ENCODE assay signal across 2 cellular contexts in genomic region chr19:49677232-49677881, GRCh38.
A peak's percentile ranks its signal among the peaks of the same experiment; 100 is the strongest.
TF ChIP-seq lines count a peak whose summit lies in the region.

TSS of gene PRMT1 (plus strand) at chr19:49677271. CDS start at chr19:49677281, 10 bp downstream.

TF ChIP-seq in WTC11, 78 proteins besides CTCF, POLR2A, EP300 and RAD21 (continued from another document and continues in another):
- TF ChIP-seq, protein P1, sequence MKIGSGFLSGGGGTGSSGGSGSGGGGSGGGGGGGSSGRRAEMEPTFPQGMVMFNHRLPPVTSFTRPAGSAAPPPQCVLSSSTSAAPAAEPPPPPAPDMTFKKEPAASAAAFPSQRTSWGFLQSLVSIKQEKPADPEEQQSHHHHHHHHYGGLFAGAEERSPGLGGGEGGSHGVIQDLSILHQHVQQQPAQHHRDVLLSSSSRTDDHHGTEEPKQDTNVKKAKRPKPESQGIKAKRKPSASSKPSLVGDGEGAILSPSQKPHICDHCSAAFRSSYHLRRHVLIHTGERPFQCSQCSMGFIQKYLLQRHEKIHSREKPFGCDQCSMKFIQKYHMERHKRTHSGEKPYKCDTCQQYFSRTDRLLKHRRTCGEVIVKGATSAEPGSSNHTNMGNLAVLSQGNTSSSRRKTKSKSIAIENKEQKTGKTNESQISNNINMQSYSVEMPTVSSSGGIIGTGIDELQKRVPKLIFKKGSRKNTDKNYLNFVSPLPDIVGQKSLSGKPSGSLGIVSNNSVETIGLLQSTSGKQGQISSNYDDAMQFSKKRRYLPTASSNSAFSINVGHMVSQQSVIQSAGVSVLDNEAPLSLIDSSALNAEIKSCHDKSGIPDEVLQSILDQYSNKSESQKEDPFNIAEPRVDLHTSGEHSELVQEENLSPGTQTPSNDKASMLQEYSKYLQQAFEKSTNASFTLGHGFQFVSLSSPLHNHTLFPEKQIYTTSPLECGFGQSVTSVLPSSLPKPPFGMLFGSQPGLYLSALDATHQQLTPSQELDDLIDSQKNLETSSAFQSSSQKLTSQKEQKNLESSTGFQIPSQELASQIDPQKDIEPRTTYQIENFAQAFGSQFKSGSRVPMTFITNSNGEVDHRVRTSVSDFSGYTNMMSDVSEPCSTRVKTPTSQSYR (CRISPR knock-in tag; IDR thresholded peaks at IDR 0.05): peak; percentile 63; the same call in 1 of the 2 replicates
- TF ChIP-seq USF2 (CRISPR knock-in tag; IDR thresholded peaks at IDR 0.05) (peak; percentile 89), SOX15 (CRISPR knock-in tag; IDR thresholded peaks at IDR 0.05) (no peak), ZNF532 (CRISPR knock-in tag; IDR thresholded peaks at IDR 0.05; ENCODE audit: borderline replicate concordance) (no peak)
- TF ChIP-seq, protein P2, sequence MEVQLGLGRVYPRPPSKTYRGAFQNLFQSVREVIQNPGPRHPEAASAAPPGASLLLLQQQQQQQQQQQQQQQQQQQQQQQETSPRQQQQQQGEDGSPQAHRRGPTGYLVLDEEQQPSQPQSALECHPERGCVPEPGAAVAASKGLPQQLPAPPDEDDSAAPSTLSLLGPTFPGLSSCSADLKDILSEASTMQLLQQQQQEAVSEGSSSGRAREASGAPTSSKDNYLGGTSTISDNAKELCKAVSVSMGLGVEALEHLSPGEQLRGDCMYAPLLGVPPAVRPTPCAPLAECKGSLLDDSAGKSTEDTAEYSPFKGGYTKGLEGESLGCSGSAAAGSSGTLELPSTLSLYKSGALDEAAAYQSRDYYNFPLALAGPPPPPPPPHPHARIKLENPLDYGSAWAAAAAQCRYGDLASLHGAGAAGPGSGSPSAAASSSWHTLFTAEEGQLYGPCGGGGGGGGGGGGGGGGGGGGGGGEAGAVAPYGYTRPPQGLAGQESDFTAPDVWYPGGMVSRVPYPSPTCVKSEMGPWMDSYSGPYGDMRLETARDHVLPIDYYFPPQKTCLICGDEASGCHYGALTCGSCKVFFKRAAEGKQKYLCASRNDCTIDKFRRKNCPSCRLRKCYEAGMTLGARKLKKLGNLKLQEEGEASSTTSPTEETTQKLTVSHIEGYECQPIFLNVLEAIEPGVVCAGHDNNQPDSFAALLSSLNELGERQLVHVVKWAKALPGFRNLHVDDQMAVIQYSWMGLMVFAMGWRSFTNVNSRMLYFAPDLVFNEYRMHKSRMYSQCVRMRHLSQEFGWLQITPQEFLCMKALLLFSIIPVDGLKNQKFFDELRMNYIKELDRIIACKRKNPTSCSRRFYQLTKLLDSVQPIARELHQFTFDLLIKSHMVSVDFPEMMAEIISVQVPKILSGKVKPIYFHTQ (CRISPR knock-in tag; IDR thresholded peaks at IDR 0.05): peak; percentile 72; the same call in 1 of the 2 replicates
- TF ChIP-seq, protein P3, sequence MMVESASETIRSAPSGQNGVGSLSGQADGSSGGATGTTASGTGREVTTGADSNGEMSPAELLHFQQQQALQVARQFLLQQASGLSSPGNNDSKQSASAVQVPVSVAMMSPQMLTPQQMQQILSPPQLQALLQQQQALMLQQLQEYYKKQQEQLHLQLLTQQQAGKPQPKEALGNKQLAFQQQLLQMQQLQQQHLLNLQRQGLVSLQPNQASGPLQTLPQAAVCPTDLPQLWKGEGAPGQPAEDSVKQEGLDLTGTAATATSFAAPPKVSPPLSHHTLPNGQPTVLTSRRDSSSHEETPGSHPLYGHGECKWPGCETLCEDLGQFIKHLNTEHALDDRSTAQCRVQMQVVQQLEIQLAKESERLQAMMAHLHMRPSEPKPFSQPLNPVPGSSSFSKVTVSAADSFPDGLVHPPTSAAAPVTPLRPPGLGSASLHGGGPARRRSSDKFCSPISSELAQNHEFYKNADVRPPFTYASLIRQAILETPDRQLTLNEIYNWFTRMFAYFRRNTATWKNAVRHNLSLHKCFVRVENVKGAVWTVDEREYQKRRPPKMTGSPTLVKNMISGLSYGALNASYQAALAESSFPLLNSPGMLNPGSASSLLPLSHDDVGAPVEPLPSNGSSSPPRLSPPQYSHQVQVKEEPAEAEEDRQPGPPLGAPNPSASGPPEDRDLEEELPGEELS (CRISPR knock-in tag; IDR thresholded peaks at IDR 0.05): 0 out of 2 replicates have a peak, but pooled peaks have one; percentile 29

TF ChIP-seq in H1, 55 proteins besides CTCF, POLR2A, EP300 and RAD21 (continued from another document):
- TF ChIP-seq SP2 (IDR thresholded peaks at IDR 0.05; ENCODE audit: low read length): no peak
- no peak for TF ChIP-seq BCL11A (IDR thresholded peaks at IDR 0.05; ENCODE audit: low read depth in 2 of 2, low read length in 2 of 2)
- TF ChIP-seq HDAC6 (IDR thresholded peaks at IDR 0.05; ENCODE audit: low read depth, low read length): no peak
- TF ChIP-seq, protein P4, sequence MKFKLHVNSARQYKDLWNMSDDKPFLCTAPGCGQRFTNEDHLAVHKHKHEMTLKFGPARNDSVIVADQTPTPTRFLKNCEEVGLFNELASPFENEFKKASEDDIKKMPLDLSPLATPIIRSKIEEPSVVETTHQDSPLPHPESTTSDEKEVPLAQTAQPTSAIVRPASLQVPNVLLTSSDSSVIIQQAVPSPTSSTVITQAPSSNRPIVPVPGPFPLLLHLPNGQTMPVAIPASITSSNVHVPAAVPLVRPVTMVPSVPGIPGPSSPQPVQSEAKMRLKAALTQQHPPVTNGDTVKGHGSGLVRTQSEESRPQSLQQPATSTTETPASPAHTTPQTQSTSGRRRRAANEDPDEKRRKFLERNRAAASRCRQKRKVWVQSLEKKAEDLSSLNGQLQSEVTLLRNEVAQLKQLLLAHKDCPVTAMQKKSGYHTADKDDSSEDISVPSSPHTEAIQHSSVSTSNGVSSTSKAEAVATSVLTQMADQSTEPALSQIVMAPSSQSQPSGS (IDR thresholded peaks at IDR 0.05; ENCODE audit: low read length): no peak; the same call in 1 of the 2 replicates
- TF ChIP-seq EZH2 (IDR thresholded peaks at IDR 0.05; ENCODE audit: low read depth, low read length, severe bottlenecking): no peak
- TF ChIP-seq CREB1 (IDR thresholded peaks at IDR 0.05): 0 out of 2 replicates have a peak, but pooled peaks have one; percentile 6
- TF ChIP-seq ASH2L (IDR thresholded peaks at IDR 0.05; ENCODE audit: low read length): peak; percentile 43
- no peak; a peak in 1 of 4 replicates for TF ChIP-seq HDAC2 (IDR thresholded peaks at IDR 0.05; ENCODE audit: borderline replicate concordance in 1 of 2, low read depth in 2 of 2, low read length in 2 of 2)
